Comparison of ENCODE assay signal across 18 cellular contexts in genomic region chr19:33212773-33213172, GRCh38. TPM values are rescaled to one million over a fixed set of nuclear protein-coding genes. Genes with fewer than 3 reads are reported as not detected.
DNase-seq lines count a peak whose midpoint lies in the region; ATAC-seq and TF ChIP-seq lines count a peak whose summit lies in the region.
"Had no signal": no experiment of that assay in that cellular context is flagged by ENCODE, and none has a peak within 500 bp of the region (broad histone marks: within the 10 kb centered on the region; RNA-seq: fewer than 3 reads in every experiment).

No MANE protein-coding gene starts in this region.

- H3K4me2 ChIP-seq in mesenchymal stem cell (ENCODE audit: low read length, poor library complexity, severe bottlenecking), result no peak overlapping the region
- H3K4me2 ChIP-seq: BLaER1 treated with 17β-estradiol and CSF1 and Interleukin-3, amounts not matched to agents 10 nM and 100 nM had no signal

- H3K36me3 ChIP-seq in right atrium auricular region (no peaks in the 10 kb centered on the region), Panc1 (ENCODE audit: control insufficient read depth, insufficient read depth, low read length) (no peaks in the 10 kb centered on the region), esophagus muscularis mucosa (peaks cover 0 to 6% (median 0%) of the 10 kb centered on the region in 4 donors), mesenchymal stem cell (ENCODE audit: control insufficient read depth in 1 of 2, insufficient read depth in 2 of 2, low read depth in 1 of 2, low read length in 2 of 2) (peaks cover 4 to 5% of the 10 kb centered on the region in 2 experiments)
- H3K36me3 ChIP-seq: HAP-1 had no signal

- no peak overlapping the region for H4K8ac ChIP-seq in mesenchymal stem cell (ENCODE audit: low read length)

- no peak overlapping the region for H3K27ac ChIP-seq in right atrium auricular region
- no peak overlapping the region for H3K27ac ChIP-seq in Panc1 (ENCODE audit: low read length)
- no peak overlapping the region for H3K27ac ChIP-seq in esophagus muscularis mucosa (replicated peaks in 1 of 4)
- no peak overlapping the region for H3K27ac ChIP-seq in mesenchymal stem cell (ENCODE audit: low read length, poor library complexity, severe bottlenecking)
- H3K27ac ChIP-seq: BLaER1 treated with 17β-estradiol and CSF1 and Interleukin-3, amounts not matched to agents 10 nM and 100 nM had no signal

- no peak overlapping the region for H3K23ac ChIP-seq in mesenchymal stem cell (ENCODE audit: low read length in 2 of 2)

- no peak overlapping the region for H3K18ac ChIP-seq in mesenchymal stem cell (ENCODE audit: low read depth in 1 of 2, low read length in 2 of 2)

- no peak overlapping the region for H2AFZ ChIP-seq in mesenchymal stem cell (ENCODE audit: low read depth, low read length)

- POLR2A ChIA-PET in Panc1 (lab: Charles Lee), result no interaction called here

- intact Hi-C loops in Right ventricle myocardium inferior (cut with DNase I) (no loop called here), Panc1 (cut with micrococcal nuclease; ENCODE audit: unreplicated experiment) (no loop called here), esophagus muscularis mucosa (cut with DNase I) (no loop called here)

- H3K27me3 ChIP-seq in right atrium auricular region, result no peaks in the 10 kb centered on the region
- no peaks in the 10 kb centered on the region for H3K27me3 ChIP-seq in Panc1 (ENCODE audit: control insufficient read depth, insufficient read depth, low read length)
- H3K27me3 ChIP-seq in esophagus muscularis mucosa, result peaks cover 0 to 15% (median 0%) of the 10 kb centered on the region in 4 donors
- peaks cover 6 to 24% of the 10 kb centered on the region in 2 experiments for H3K27me3 ChIP-seq in mesenchymal stem cell (ENCODE audit: control insufficient read depth in 1 of 2, insufficient read depth in 1 of 2, low read length in 2 of 2)
- H3K27me3 ChIP-seq: BLaER1 treated with 17β-estradiol and CSF1 and Interleukin-3, amounts not matched to agents 10 nM and 100 nM had no signal

- H4K91ac ChIP-seq in mesenchymal stem cell (ENCODE audit: low read length), result no peak overlapping the region

- in situ Hi-C loops in Panc1 (cut with HindIII; ENCODE audit: low pct_unique_long_range_greater_than_20kb, low sequenced_read_pairs), result no loop called here

- no peak overlapping the region for H3K4me3 ChIP-seq in right atrium auricular region
- H3K4me3 ChIP-seq in Panc1 (ENCODE audit: low read depth in 2 of 2, low read length in 2 of 2), result no peak overlapping the region
- no peak overlapping the region for H3K4me3 ChIP-seq in esophagus muscularis mucosa
- H3K4me3 ChIP-seq in mesenchymal stem cell (ENCODE audit: insufficient read depth in 1 of 2, low read depth in 1 of 2, low read length in 2 of 2), result no peak overlapping the region
- H3K4me3 ChIP-seq: BLaER1 treated with 17β-estradiol and CSF1 and Interleukin-3, amounts not matched to agents 10 nM and 100 nM; GM12878; HAP-1 had no signal

- H2BK15ac ChIP-seq in mesenchymal stem cell (ENCODE audit: low read depth, poor library complexity, severe bottlenecking), result no peak overlapping the region

- H2BK120ac ChIP-seq in mesenchymal stem cell (ENCODE audit: low read depth, low read length), result no peak overlapping the region

- no peak overlapping the region for H2AK5ac ChIP-seq in mesenchymal stem cell (ENCODE audit: low read length, severe bottlenecking)

- H2BK12ac ChIP-seq in mesenchymal stem cell (ENCODE audit: low read length in 2 of 2), result no peak overlapping the region

- no peak for TF ChIP-seq POLR2A in esophagus muscularis mucosa (IDR thresholded peaks at IDR 0.05; ENCODE audit: low read depth)

- WGBS in esophagus muscularis mucosa, result 89% methylated on average over 12 of the region's 12 CpGs
- 91% methylated on average over 12 of the region's 12 CpGs for WGBS in mesenchymal stem cell

- CTCF ChIA-PET in Panc1 (lab: Charles Lee), result no interaction called here

- DNase-seq in Right ventricle myocardium inferior (ENCODE audit: missing footprints) (peak; percentile 63), right atrium auricular region (ENCODE audit: low spot score) (no peak), Panc1 (ENCODE audit: low read depth, low spot score) (no peak), midbrain (lab: John Stamatoyannopoulos, UW) (peak; percentile 27), esophagus muscularis mucosa (ENCODE audit: extremely low spot score) (no peak), mesenchymal stem cell (no peak)
- DNase-seq: 8988T; CD8-positive, alpha-beta T cell; DMS 273 treated with DMSO at 0.1 percent for 48 hours; DMS53; DND-41; EL had no signal

- no peaks in the 10 kb centered on the region for H3K4me1 ChIP-seq in right atrium auricular region
- no peaks in the 10 kb centered on the region for H3K4me1 ChIP-seq in Panc1 (ENCODE audit: control insufficient read depth, insufficient read depth, low read length)
- no peaks in the 10 kb centered on the region for H3K4me1 ChIP-seq in esophagus muscularis mucosa
- no peaks in the 10 kb centered on the region for H3K4me1 ChIP-seq in mesenchymal stem cell (ENCODE audit: control insufficient read depth, insufficient read depth, low read depth, low read length)
- H3K4me1 ChIP-seq: HAP-1 had no signal

- H2BK5ac ChIP-seq in mesenchymal stem cell (ENCODE audit: low read depth, low read length, poor library complexity, severe bottlenecking), result no peak overlapping the region

- ATAC-seq in Right ventricle myocardium inferior (no peak), Panc1 (peak; percentile 34; the same call in 1 of the 2 replicates), HG03175 (IDR thresholded peaks at IDR 0.05; ENCODE audit: unreplicated experiment) (no peak)
- ATAC-seq: CD8-positive, alpha-beta T cell; GM12878 had no signal

- no peak overlapping the region for H3K9ac ChIP-seq in mesenchymal stem cell (ENCODE audit: low read length)
- H3K9ac ChIP-seq: BLaER1 treated with 17β-estradiol and CSF1 and Interleukin-3, amounts not matched to agents 10 nM and 100 nM had no signal

- H3K14ac ChIP-seq in mesenchymal stem cell (ENCODE audit: low read length in 2 of 2), result no peak overlapping the region

- H3K4ac ChIP-seq in mesenchymal stem cell (ENCODE audit: low read depth in 1 of 2, low read length in 2 of 2), result no peak overlapping the region

- TF ChIP-seq CTCF in right atrium auricular region (IDR thresholded peaks at IDR 0.05) (no peak), Panc1 (IDR thresholded peaks at IDR 0.05) (no peak), esophagus muscularis mucosa (IDR thresholded peaks at IDR 0.05) (no peak)

- no peak for TF ChIP-seq EP300 in esophagus muscularis mucosa (IDR thresholded peaks at IDR 0.05)

- BruUV-seq in Panc1 (replicated peaks; lab: Mats Ljungman, UMichigan), result no TSS peak

- no peaks in the 10 kb centered on the region for H3K79me1 ChIP-seq in mesenchymal stem cell (replicated peaks; ENCODE audit: low read length, poor library complexity, severe bottlenecking)

- H3K9me3 ChIP-seq in right atrium auricular region, result no peaks in the 10 kb centered on the region
- H3K9me3 ChIP-seq in Panc1 (ENCODE audit: control insufficient read depth, insufficient read depth, low read depth, low read length), result no peaks in the 10 kb centered on the region
- no peaks in the 10 kb centered on the region for H3K9me3 ChIP-seq in esophagus muscularis mucosa
- H3K9me3 ChIP-seq in mesenchymal stem cell (ENCODE audit: control insufficient read depth, low read length), result no peaks in the 10 kb centered on the region
- H3K9me3 ChIP-seq: BLaER1 treated with 17β-estradiol and CSF1 and Interleukin-3, amounts not matched to agents 10 nM and 100 nM; HAP-1 had no signal

RNA-seq across cellular contexts. Expression of gene SLC7A10, which starts 12.9 kb away (rescaled TPM):
- total RNA-seq in Right ventricle myocardium inferior, result 0.32 TPM
- total RNA-seq in right atrium auricular region, result under 1 TPM in 1 of 2 donors, not detected in 1; 0.79 TPM
- total RNA-seq in Panc1 (2021; ENCODE audit: unreplicated experiment), result 1.1 TPM
- 5.2 TPM for polyA plus RNA-seq in Panc1 (2012; ENCODE audit: insufficient read length)
- not detected for total RNA-seq in esophagus muscularis mucosa
- 0.14 TPM for polyA plus RNA-seq in mesenchymal stem cell (2013, experiment 1 of 2)
- polyA plus RNA-seq in mesenchymal stem cell (2013, experiment 2 of 2), result 0.18 TPM
- total RNA-seq: CD8-positive, alpha-beta T cell; G401; GM12878 had no signal
- polyA plus RNA-seq: AG04450, GM12878 had no signal

RNA-seq across cellular contexts. Expression of gene LRP3, which starts 18.6 kb away (rescaled TPM):
- 17.8 TPM for total RNA-seq in Right ventricle myocardium inferior
- 10 to 100 TPM; 16.3 to 22.2 TPM for total RNA-seq in right atrium auricular region
- total RNA-seq in Panc1 (2021; ENCODE audit: unreplicated experiment), result 28.6 TPM
- polyA plus RNA-seq in Panc1 (2012; ENCODE audit: insufficient read length), result 40.1 TPM
- 10 to 100 TPM; 34.5 to 76.7 (median 62.6) TPM for total RNA-seq in esophagus muscularis mucosa
- polyA plus RNA-seq in mesenchymal stem cell (2013, experiment 1 of 2), result 27.7 TPM
- polyA plus RNA-seq in mesenchymal stem cell (2013, experiment 2 of 2), result 25.6 TPM
- total RNA-seq: CD8-positive, alpha-beta T cell had no signal

Comparison
In these comparisons a context has a peak if more than half of its experiments do, and no peak if none do; other contexts are left out.
1. DNase-seq: peak in Right ventricle myocardium inferior (single experiment) and midbrain (single experiment); none in right atrium auricular region (single experiment), Panc1 (single experiment), esophagus muscularis mucosa (single experiment) and mesenchymal stem cell (single experiment).